Comparison of ENCODE assay signal across 1 cellular context in genomic region chr1:116686175-116686574, GRCh38.
TF ChIP-seq lines count a peak whose summit lies in the region.

No MANE protein-coding gene starts in this region.

TF ChIP-seq in A549, 52 proteins besides CTCF, POLR2A, EP300 and RAD21 (continued from another document):
- TF ChIP-seq REST (IDR thresholded peaks at IDR 0.05) (no peak), ESRRA (IDR thresholded peaks at IDR 0.05; ENCODE audit: borderline replicate concordance, low read length) (no peak), KDM5A (IDR thresholded peaks at IDR 0.05) (no peak)
